Comparison of ENCODE assay signal across 7 cellular contexts in the genomic region with DNA sequence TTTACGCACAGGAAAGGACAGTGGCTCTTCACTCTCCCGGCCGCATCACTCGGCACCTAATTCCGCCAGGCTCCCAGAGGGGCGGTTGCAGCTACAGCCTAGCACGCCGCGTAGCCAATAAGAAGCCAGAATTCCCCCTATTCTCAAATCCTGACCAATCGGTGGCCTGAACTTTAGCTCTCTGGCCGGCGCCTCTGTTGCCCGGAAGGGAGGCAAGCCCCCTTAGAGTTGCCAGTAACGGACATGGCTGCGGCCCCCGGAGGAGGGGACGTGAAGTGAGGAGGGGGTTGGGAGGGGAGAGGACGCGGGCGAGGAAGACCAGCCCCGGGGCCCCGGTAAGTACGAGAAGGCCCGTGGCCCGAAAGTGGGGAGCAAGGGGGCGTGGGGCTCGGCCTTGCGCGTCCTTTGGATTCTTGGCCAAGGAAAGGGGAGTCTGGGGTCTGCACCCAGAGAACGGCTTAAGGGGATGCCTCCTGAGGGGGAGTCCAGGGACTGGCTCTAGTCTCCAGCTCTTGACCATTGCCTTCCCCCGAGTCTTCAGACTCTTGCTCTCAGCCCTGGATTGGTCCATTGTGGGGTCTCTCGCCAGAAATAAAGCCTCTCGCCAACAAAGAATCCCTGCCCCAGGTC. TPM values are rescaled to one million over a fixed set of nuclear protein-coding genes. Genes with fewer than 3 reads are reported as not detected.
A peak's percentile ranks its signal among the peaks of the same experiment; 100 is the strongest.
DNase-seq lines count a peak whose midpoint lies in the region; ATAC-seq, FAIRE-seq and TF ChIP-seq lines count a peak whose summit lies in the region.

A gene (plus strand): TSS at position 219 of the 630 bp plus-strand sequence. CDS start 15,271 bp downstream, outside the sequence.

- H3K27me3 ChIP-seq in body of pancreas (no peaks in the 10 kb centered on the region), sigmoid colon (no peaks in the 10 kb centered on the region)

- ATAC-seq in GM18519 (IDR thresholded peaks at IDR 0.05; ENCODE audit: low FRiP score, unreplicated experiment) (peak; percentile 84), HG03060 (IDR thresholded peaks at IDR 0.05; ENCODE audit: low read depth, unreplicated experiment) (peak; percentile 89), body of pancreas (peak; percentile 100)

- TF ChIP-seq CTCF in body of pancreas (IDR thresholded peaks at IDR 0.05) (no peak), sigmoid colon (IDR thresholded peaks at IDR 0.05) (no peak)

- intact Hi-C loops in body of pancreas (cut with DNase I) (no loop called here), sigmoid colon (cut with DNase I) (loop anchor here (1.0 to 2.0 kb wide), 2 partner anchors 12 to 58 kb away; a partner anchor contains a TSS)

- peaks cover 10% of the 10 kb centered on the region for H3K4me1 ChIP-seq in body of pancreas
- peaks cover 0 to 28% (median 21%) of the 10 kb centered on the region in 4 donors for H3K4me1 ChIP-seq in sigmoid colon

- H3K4me3 ChIP-seq in body of pancreas (peak within 1 kb of the TSS; percentile 55 to 72), sigmoid colon (peak within 1 kb of the TSS; percentile 69 to 86 (median 78))

- H3K27ac ChIP-seq in body of pancreas = peak within 1 kb of the TSS; percentile 41 to 90 (median 68)
- peak within 1 kb of the TSS; percentile 85 to 91 (median 88) for H3K27ac ChIP-seq in sigmoid colon

- TF ChIP-seq POLR2A in body of pancreas (IDR thresholded peaks at IDR 0.05) (peak in 2 of 3 donors; percentile 60 to 61), sigmoid colon (IDR thresholded peaks at IDR 0.05) (peak in 1 of 2 donors; percentile 34)

- WGBS in body of pancreas, 2 donors = 0 to 1% methylated on average over 6 to 31 of the region's 33 CpGs
- 0 to 1% methylated on average over 33 of the region's 33 CpGs for WGBS in sigmoid colon, 2 donors

- DNase-seq in NCI-H2107 treated with DMSO at 0.1 percent for 48 hours (lab: John Stamatoyannopoulos, UW; ENCODE audit: unreplicated experiment) (peak; percentile 88), body of pancreas (peak; percentile 94 to 97 (median 96)), iPS DF 4.7 (ENCODE audit: extremely low read depth, low spot score) (peak; percentile 86), sigmoid colon (peak; percentile 99)

- peak; percentile 86 for FAIRE-seq in TTC549 (lab: Jason Lieb, UNC)

- H3K9me3 ChIP-seq in body of pancreas = no peaks in the 10 kb centered on the region
- no peaks in the 10 kb centered on the region for H3K9me3 ChIP-seq in sigmoid colon

- H3K36me3 ChIP-seq in body of pancreas (replicated peaks in 1 of 2; ENCODE audit: insufficient read depth in 1 of 2, low read depth in 2 of 2) (no peaks in the 10 kb centered on the region), sigmoid colon (no peaks in the 10 kb centered on the region)

- TF ChIP-seq EP300 in sigmoid colon (IDR thresholded peaks at IDR 0.05) = no peak

RNA-seq across cellular contexts. Expression of the gene that starts here (rescaled TPM):
- total RNA-seq in body of pancreas (100 to 1,000 TPM in 1 of 2 donors, 10 to 100 TPM in 1; 27.2 to 145 TPM), sigmoid colon (10 to 100 TPM; 15.3 to 74.8 (median 32.4) TPM)
- polyA plus RNA-seq in sigmoid colon = 10 to 100 TPM in 2 of 3 donors, 1 to 10 TPM in 1; 6.2 to 70.4 (median 22.8) TPM

Comparison
In these comparisons a context has a peak if more than half of its experiments do, and no peak if none do; other contexts are left out.
1. Peak in every context shown above with its lines: DNase-seq, ATAC-seq, H3K4me3 ChIP-seq and H3K27ac ChIP-seq.